ENCODE assay signal across 1 cellular context in genomic region chr2:42810971-42811865, GRCh38.
A peak's percentile ranks its signal among the peaks of the same experiment; 100 is the strongest.
TF ChIP-seq lines count a peak whose summit lies in the region.

No MANE protein-coding gene starts in this region.

TF ChIP-seq in HepG2, 621 proteins besides CTCF, POLR2A, EP300 and RAD21 (continued from another document and continues in another):
- TF ChIP-seq, protein P1, sequence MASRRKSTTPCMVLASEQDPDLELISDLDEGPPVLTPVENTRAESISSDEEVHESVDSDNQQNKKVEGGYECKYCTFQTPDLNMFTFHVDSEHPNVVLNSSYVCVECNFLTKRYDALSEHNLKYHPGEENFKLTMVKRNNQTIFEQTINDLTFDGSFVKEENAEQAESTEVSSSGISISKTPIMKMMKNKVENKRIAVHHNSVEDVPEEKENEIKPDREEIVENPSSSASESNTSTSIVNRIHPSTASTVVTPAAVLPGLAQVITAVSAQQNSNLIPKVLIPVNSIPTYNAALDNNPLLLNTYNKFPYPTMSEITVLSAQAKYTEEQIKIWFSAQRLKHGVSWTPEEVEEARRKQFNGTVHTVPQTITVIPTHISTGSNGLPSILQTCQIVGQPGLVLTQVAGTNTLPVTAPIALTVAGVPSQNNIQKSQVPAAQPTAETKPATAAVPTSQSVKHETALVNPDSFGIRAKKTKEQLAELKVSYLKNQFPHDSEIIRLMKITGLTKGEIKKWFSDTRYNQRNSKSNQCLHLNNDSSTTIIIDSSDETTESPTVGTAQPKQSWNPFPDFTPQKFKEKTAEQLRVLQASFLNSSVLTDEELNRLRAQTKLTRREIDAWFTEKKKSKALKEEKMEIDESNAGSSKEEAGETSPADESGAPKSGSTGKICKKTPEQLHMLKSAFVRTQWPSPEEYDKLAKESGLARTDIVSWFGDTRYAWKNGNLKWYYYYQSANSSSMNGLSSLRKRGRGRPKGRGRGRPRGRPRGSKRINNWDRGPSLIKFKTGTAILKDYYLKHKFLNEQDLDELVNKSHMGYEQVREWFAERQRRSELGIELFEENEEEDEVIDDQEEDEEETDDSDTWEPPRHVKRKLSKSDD (CRISPR knock-in tag; IDR thresholded peaks at IDR 0.05; ENCODE audit: low read depth): no peak; the same call in 1 of the 2 replicates
- TF ChIP-seq DDIT3 (CRISPR knock-in tag; IDR thresholded peaks at IDR 0.05): no peak
- no peak for TF ChIP-seq ZNF160 (CRISPR knock-in tag; IDR thresholded peaks at IDR 0.05)
- TF ChIP-seq ZNF768 (CRISPR knock-in tag; IDR thresholded peaks at IDR 0.05): peak; percentile 74; the same call in 1 of the 2 replicates
- TF ChIP-seq ETS1 (CRISPR knock-in tag; IDR thresholded peaks at IDR 0.05): no peak
- TF ChIP-seq NR2F6 (IDR thresholded peaks at IDR 0.05): no peak
- no peak for TF ChIP-seq NR2F6 (CRISPR knock-in tag; IDR thresholded peaks at IDR 0.05)
- no peak for TF ChIP-seq ZNF83 (CRISPR knock-in tag; IDR thresholded peaks at IDR 0.05; ENCODE audit: borderline replicate concordance)
- no peak for TF ChIP-seq PRDM10 (CRISPR knock-in tag; IDR thresholded peaks at IDR 0.05; ENCODE audit: low read depth)
- TF ChIP-seq HNF4G (IDR thresholded peaks at IDR 0.05; ENCODE audit: borderline replicate concordance, low read depth, low read length): no peak
- peak; percentile 46; the same call in 1 of the 2 replicates for TF ChIP-seq HNF4G (CRISPR knock-in tag; IDR thresholded peaks at IDR 0.05; ENCODE audit: borderline replicate concordance, low read depth)
- TF ChIP-seq NONO (IDR thresholded peaks at IDR 0.05): no peak
- no peak for TF ChIP-seq NONO (CRISPR knock-in tag; conservative IDR thresholded peaks at IDR 0.05)
- TF ChIP-seq SETDB1 (CRISPR knock-in tag; IDR thresholded peaks at IDR 0.05; ENCODE audit: borderline replicate concordance): no peak
- TF ChIP-seq ZNF724P (CRISPR knock-in tag; IDR thresholded peaks at IDR 0.05; ENCODE audit: borderline replicate concordance): no peak
- peak; percentile 48; the same call in 1 of the 2 replicates for TF ChIP-seq MEIS2 (CRISPR knock-in tag; IDR thresholded peaks at IDR 0.05)
- TF ChIP-seq ZSCAN31 (CRISPR knock-in tag; IDR thresholded peaks at IDR 0.05; ENCODE audit: low read depth): no peak; the same call in 1 of the 2 replicates
- TF ChIP-seq SATB2 (CRISPR knock-in tag; IDR thresholded peaks at IDR 0.05): no peak
- TF ChIP-seq ZBTB26 (CRISPR knock-in tag; IDR thresholded peaks at IDR 0.05; ENCODE audit: borderline replicate concordance): peak; percentile 26; the same call in 1 of the 2 replicates
- no peak for TF ChIP-seq SMYD3 (CRISPR knock-in tag; IDR thresholded peaks at IDR 0.05)
- no peak for TF ChIP-seq PPARG (CRISPR knock-in tag; conservative IDR thresholded peaks at IDR 0.05)
- TF ChIP-seq AGO1 (IDR thresholded peaks at IDR 0.05; ENCODE audit: low read depth, low read length, poor library complexity, severe bottlenecking): peak; percentile 12
- TF ChIP-seq JUNB (CRISPR knock-in tag; IDR thresholded peaks at IDR 0.05; ENCODE audit: borderline replicate concordance): no peak
- TF ChIP-seq HMG20A (CRISPR knock-in tag; IDR thresholded peaks at IDR 0.05; ENCODE audit: borderline replicate concordance): no peak
- TF ChIP-seq ZBTB14 (CRISPR knock-in tag; IDR thresholded peaks at IDR 0.05): no peak
- 0 out of 2 replicates have a peak, but pooled peaks have one; percentile 12 for TF ChIP-seq BCL3 (CRISPR knock-in tag; IDR thresholded peaks at IDR 0.05)
- TF ChIP-seq, protein P2, sequence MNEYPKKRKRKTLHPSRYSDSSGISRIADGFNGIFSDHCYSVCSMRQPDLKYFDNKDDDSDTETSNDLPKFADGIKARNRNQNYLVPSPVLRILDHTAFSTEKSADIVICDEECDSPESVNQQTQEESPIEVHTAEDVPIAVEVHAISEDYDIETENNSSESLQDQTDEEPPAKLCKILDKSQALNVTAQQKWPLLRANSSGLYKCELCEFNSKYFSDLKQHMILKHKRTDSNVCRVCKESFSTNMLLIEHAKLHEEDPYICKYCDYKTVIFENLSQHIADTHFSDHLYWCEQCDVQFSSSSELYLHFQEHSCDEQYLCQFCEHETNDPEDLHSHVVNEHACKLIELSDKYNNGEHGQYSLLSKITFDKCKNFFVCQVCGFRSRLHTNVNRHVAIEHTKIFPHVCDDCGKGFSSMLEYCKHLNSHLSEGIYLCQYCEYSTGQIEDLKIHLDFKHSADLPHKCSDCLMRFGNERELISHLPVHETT (CRISPR knock-in tag; conservative IDR thresholded peaks at IDR 0.05): no peak
- TF ChIP-seq FLYWCH1 (CRISPR knock-in tag; IDR thresholded peaks at IDR 0.05): no peak
- TF ChIP-seq MED1 (CRISPR knock-in tag; IDR thresholded peaks at IDR 0.05): no peak
- peak; percentile 79 for TF ChIP-seq HIC2 (CRISPR knock-in tag; IDR thresholded peaks at IDR 0.05; ENCODE audit: low read depth)
- TF ChIP-seq ZMYM3 (CRISPR knock-in tag; IDR thresholded peaks at IDR 0.05): peak; percentile 54; the same call in 1 of the 2 replicates
- TF ChIP-seq NPAS2 (CRISPR knock-in tag; IDR thresholded peaks at IDR 0.05; ENCODE audit: borderline replicate concordance): no peak
- no peak for TF ChIP-seq DMTF1 (CRISPR knock-in tag; IDR thresholded peaks at IDR 0.05)
- no peak for TF ChIP-seq EZH2 (conservative IDR thresholded peaks at IDR 0.05; ENCODE audit: low read depth, low read length)
- TF ChIP-seq, protein P3, sequence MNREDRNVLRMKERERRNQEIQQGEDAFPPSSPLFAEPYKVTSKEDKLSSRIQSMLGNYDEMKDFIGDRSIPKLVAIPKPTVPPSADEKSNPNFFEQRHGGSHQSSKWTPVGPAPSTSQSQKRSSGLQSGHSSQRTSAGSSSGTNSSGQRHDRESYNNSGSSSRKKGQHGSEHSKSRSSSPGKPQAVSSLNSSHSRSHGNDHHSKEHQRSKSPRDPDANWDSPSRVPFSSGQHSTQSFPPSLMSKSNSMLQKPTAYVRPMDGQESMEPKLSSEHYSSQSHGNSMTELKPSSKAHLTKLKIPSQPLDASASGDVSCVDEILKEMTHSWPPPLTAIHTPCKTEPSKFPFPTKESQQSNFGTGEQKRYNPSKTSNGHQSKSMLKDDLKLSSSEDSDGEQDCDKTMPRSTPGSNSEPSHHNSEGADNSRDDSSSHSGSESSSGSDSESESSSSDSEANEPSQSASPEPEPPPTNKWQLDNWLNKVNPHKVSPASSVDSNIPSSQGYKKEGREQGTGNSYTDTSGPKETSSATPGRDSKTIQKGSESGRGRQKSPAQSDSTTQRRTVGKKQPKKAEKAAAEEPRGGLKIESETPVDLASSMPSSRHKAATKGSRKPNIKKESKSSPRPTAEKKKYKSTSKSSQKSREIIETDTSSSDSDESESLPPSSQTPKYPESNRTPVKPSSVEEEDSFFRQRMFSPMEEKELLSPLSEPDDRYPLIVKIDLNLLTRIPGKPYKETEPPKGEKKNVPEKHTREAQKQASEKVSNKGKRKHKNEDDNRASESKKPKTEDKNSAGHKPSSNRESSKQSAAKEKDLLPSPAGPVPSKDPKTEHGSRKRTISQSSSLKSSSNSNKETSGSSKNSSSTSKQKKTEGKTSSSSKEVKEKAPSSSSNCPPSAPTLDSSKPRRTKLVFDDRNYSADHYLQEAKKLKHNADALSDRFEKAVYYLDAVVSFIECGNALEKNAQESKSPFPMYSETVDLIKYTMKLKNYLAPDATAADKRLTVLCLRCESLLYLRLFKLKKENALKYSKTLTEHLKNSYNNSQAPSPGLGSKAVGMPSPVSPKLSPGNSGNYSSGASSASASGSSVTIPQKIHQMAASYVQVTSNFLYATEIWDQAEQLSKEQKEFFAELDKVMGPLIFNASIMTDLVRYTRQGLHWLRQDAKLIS (CRISPR knock-in tag; IDR thresholded peaks at IDR 0.05): no peak
